In genomic region chr16:28608867-28609596, GRCh38 we compare ENCODE assay signal across 11 cellular contexts. TPM values are rescaled to one million over a fixed set of nuclear protein-coding genes. Genes with fewer than 3 reads are reported as not detected.
DNase-seq lines count a peak whose midpoint lies in the region; ATAC-seq, FAIRE-seq and TF ChIP-seq lines count a peak whose summit lies in the region.
"Not testable (repeated sequence)": the region's sequence is repeated elsewhere in the genome, so short reads cannot be mapped to it uniquely, and the experiment has no call there.
"Had no signal": no experiment of that assay in that cellular context is flagged by ENCODE, and none has a peak within 500 bp of the region (broad histone marks: within the 10 kb centered on the region; RNA-seq: fewer than 3 reads in every experiment).

No MANE protein-coding gene starts in this region.

- not testable (repeated sequence) for H3K9me2 ChIP-seq in HCT116 (ENCODE audit: insufficient read depth)

- not testable (repeated sequence) for H3K36me3 Mint-ChIP-seq in nephron (ENCODE audit: low read depth)

- DNase-seq in HCT116 (ENCODE audit: low read depth, low spot score); WERI-Rb-1; breast epithelium (ENCODE audit: low spot score in 2 of 2); fibroblast of villous mesenchyme (ENCODE audit: low read depth); HepG2 (ENCODE audit: low spot score); upper lobe of right lung: not testable (repeated sequence)

- not testable (repeated sequence) for H2AFZ ChIP-seq in HCT116 (ENCODE audit: low read depth, low read length, poor library complexity, severe bottlenecking); HepG2 (ENCODE audit: low read length)

- TF ChIP-seq RAD21 in HCT116 (IDR thresholded peaks at IDR 0.05; ENCODE audit: low read depth); HepG2 (CRISPR knock-in tag; IDR thresholded peaks at IDR 0.05): not testable (repeated sequence)

- intact Hi-C loops in HCT116 (cut with micrococcal nuclease); breast epithelium (cut with DNase I; ENCODE audit: low total_unique reads); HepG2 (cut with micrococcal nuclease; ENCODE audit: unreplicated experiment); upper lobe of right lung (cut with DNase I): not testable (repeated sequence)

- not testable (repeated sequence) for H4K20me1 ChIP-seq in HCT116 (ENCODE audit: insufficient read depth); HepG2 (ENCODE audit: insufficient read depth, low read length)

- TF ChIP-seq EP300 in HepG2 (IDR thresholded peaks at IDR 0.05; ENCODE audit: low read depth in 2 of 2, low read length in 2 of 2); HepG2 (CRISPR knock-in tag; IDR thresholded peaks at IDR 0.05; ENCODE audit: borderline replicate concordance): not testable (repeated sequence)

- H3K9ac ChIP-seq in HCT116 (ENCODE audit: low read length): peak overlapping the region; percentile 48; the same call in 1 of the 2 replicates
- peak overlapping the region; percentile 77 for H3K9ac ChIP-seq in HepG2 (ENCODE audit: insufficient read depth, low read depth, low read length)
- not testable (repeated sequence) for H3K9ac ChIP-seq in skeletal muscle satellite cell (ENCODE audit: low read depth, low read length)

- POLR2A ChIA-PET in HCT116 (lab: Charles Lee) (interaction anchor here (1.0 to 2.0 kb wide), 2 partner anchors 12 to 14 kb away, joined by 3 to 7 read pairs; partner anchors contain the start of gene SULT1A2), HepG2 (lab: Yijun Ruan, JAX) (interaction anchor here (0.7 to 3.1 kb wide), 20 partner anchors 9 to 285 kb away, joined by 3 to 175 read pairs (median 4); partner anchors contain the start of genes ATXN2L, CLN3, NUPR1 and SULT1A2)

- H3K4me3 ChIP-seq in HCT116 (replicated peaks in 1 of 2; ENCODE audit: low read depth in 1 of 2, low read length in 2 of 2) (peak overlapping the region; percentile 34 to 55), WERI-Rb-1 (ENCODE audit: low read depth, low read length) (peak overlapping the region; percentile 39), breast epithelium (peak overlapping the region; percentile 31 to 54 (median 41)), fibroblast of villous mesenchyme (ENCODE audit: low read depth, low read length) (peak overlapping the region; percentile 50), HepG2 (replicated peaks in 1 of 3; ENCODE audit: insufficient read depth in 1 of 3, low read depth in 2 of 3, low read length in 3 of 3) (peak overlapping the region; percentile 66 to 90 (median 70)), skeletal muscle satellite cell (ENCODE audit: low read length) (peak overlapping the region; percentile 56), upper lobe of right lung (peak overlapping the region; percentile 52)

- not testable (repeated sequence) for FAIRE-seq in HepG2 (lab: Jason Lieb, UNC)

- H3K4me1 ChIP-seq in HCT116 (ENCODE audit: control insufficient read depth in 1 of 2, insufficient read depth in 2 of 2, low read length in 2 of 2): peaks cover 7 to 18% of the 10 kb centered on the region in 2 experiments; a peak in 3 of 4 replicates
- not testable (repeated sequence) for H3K4me1 ChIP-seq in breast epithelium; skeletal muscle satellite cell (ENCODE audit: control insufficient read depth, insufficient read depth, low read length)
- peaks cover 39% of the 10 kb centered on the region for H3K4me1 ChIP-seq in HepG2 (ENCODE audit: insufficient read depth, low read length)
- H3K4me1 ChIP-seq in upper lobe of right lung: peaks cover 10% of the 10 kb centered on the region

- H3K9me3 Mint-ChIP-seq in nephron: not testable (repeated sequence)

- peak overlapping the region; percentile 66 for H3K4me2 ChIP-seq in HCT116 (ENCODE audit: low read length)
- H3K4me2 ChIP-seq in HepG2 (ENCODE audit: low read depth, low read length): peak overlapping the region; percentile 99
- H3K4me2 ChIP-seq in skeletal muscle satellite cell (ENCODE audit: low read length): not testable (repeated sequence)

- CTCF ChIA-PET in HCT116 (lab: Charles Lee): interaction anchor here (1.6 kb wide), 1 partner anchor 282 kb away, joined by 4 read pairs; no protein-coding TSS in a partner anchor
- CTCF ChIA-PET in HepG2 (lab: Yijun Ruan, JAX; ENCODE audit: low intra/inter-chr PET ratio, low total read pairs): not testable (repeated sequence)

- TF ChIP-seq POLR2A in HCT116 (IDR thresholded peaks at IDR 0.05; ENCODE audit: borderline replicate concordance, extremely low read depth, insufficient read depth, insufficient read length); breast epithelium (IDR thresholded peaks at IDR 0.05); HepG2 (IDR thresholded peaks at IDR 0.05; ENCODE audit: insufficient read depth in 1 of 2, low read depth in 2 of 2, low read length in 2 of 2): not testable (repeated sequence)

- H3K9me3 ChIP-seq in HCT116 (ENCODE audit: control insufficient read depth in 1 of 2, insufficient read depth in 1 of 2, low read depth in 1 of 2, low read length in 2 of 2); WERI-Rb-1 (ENCODE audit: severe bottlenecking); breast epithelium; HepG2 (ENCODE audit: low read length); skeletal muscle satellite cell (replicated peaks; ENCODE audit: low read length); upper lobe of right lung: not testable (repeated sequence)

- not testable (repeated sequence) for H3K79me2 ChIP-seq in HCT116 (ENCODE audit: insufficient read depth, low read length)
- peaks cover 12% of the 10 kb centered on the region for H3K79me2 ChIP-seq in HepG2 (ENCODE audit: insufficient read depth, low read length)

- ATAC-seq in HCT116: 0 out of 2 replicates have a peak, but pooled peaks have one; percentile 3
- peak; percentile 0; the same call in 2 of the 3 replicates for ATAC-seq in HepG2
- not testable (repeated sequence) for ATAC-seq in upper lobe of right lung

- RAD21 ChIA-PET in HCT116 (lab: Charles Lee; ENCODE audit: low non-redundant PET in 1 of 2, low total read pairs in 2 of 2, uncharacterized antibody in 2 of 2, unreplicated experiment in 2 of 2): interaction anchor here in 1 of 2 experiments (1.0 kb wide), 1 partner anchor 12 kb away, joined by 3 read pairs; the partner anchor contains the start of gene SULT1A2

- in situ Hi-C loops in HepG2 (cut with HindIII; ENCODE audit: extremely low pct_ligation_motif_present, low pct_unique_long_range_greater_than_20kb): not testable (repeated sequence)

- 48% methylated on average over 11 of the region's 11 CpGs for WGBS in HepG2 (ENCODE audit: low lambda C conversion rate)

- peak overlapping the region; percentile 70 to 79 (median 78) for H3K27ac Mint-ChIP-seq in nephron

- BruUV-seq in HCT116 (replicated peaks; lab: Mats Ljungman, UMichigan); HepG2 (replicated peaks; lab: Mats Ljungman, UMichigan): not testable (repeated sequence)

- H3K36me3 ChIP-seq in HCT116 (ENCODE audit: control insufficient read depth in 1 of 2, insufficient read depth in 2 of 2, low read length in 2 of 2); WERI-Rb-1; breast epithelium; skeletal muscle satellite cell (ENCODE audit: insufficient read depth, low read length); upper lobe of right lung: not testable (repeated sequence)
- peaks cover 0 to 17% of the 10 kb centered on the region in 2 experiments; a peak in 4 of 5 replicates for H3K36me3 ChIP-seq in HepG2 (replicated peaks in 1 of 2; ENCODE audit: control insufficient read depth in 1 of 2, insufficient read depth in 2 of 2, low read length in 2 of 2)

- H3K4me1 Mint-ChIP-seq in nephron: not testable (repeated sequence)

- not testable (repeated sequence) for TF ChIP-seq CTCF in HCT116 (IDR thresholded peaks at IDR 0.05 in 2 of 3, conservative IDR thresholded peaks at IDR 0.05 in 1 of 3; ENCODE audit: borderline replicate concordance in 1 of 3, insufficient read depth in 1 of 3, low read depth in 2 of 3, low read length in 2 of 3); WERI-Rb-1 (IDR thresholded peaks at IDR 0.05; ENCODE audit: low read depth, low read length); breast epithelium (IDR thresholded peaks at IDR 0.05); fibroblast of villous mesenchyme (IDR thresholded peaks at IDR 0.05; ENCODE audit: insufficient read depth, low read depth, low read length); HepG2 (CRISPR knock-in tag; IDR thresholded peaks at IDR 0.05); nephron (IDR thresholded peaks at IDR 0.05; ENCODE audit: unreplicated experiment in 3 of 3); upper lobe of right lung (IDR thresholded peaks at IDR 0.05)

- peak overlapping the region; percentile 65 for H3K27ac ChIP-seq in HCT116 (ENCODE audit: low read depth, low read length)
- H3K27ac ChIP-seq in WERI-Rb-1: peak overlapping the region; percentile 30; the same call in 1 of the 2 replicates
- peak overlapping the region; percentile 29 to 39 for H3K27ac ChIP-seq in breast epithelium
- H3K27ac ChIP-seq in HepG2 (ENCODE audit: extremely low read length, insufficient read depth, low read length): peak overlapping the region; percentile 75
- peak overlapping the region; percentile 82 for H3K27ac ChIP-seq in upper lobe of right lung

- not testable (repeated sequence) for H3K27me3 ChIP-seq in HCT116 (ENCODE audit: insufficient read depth, low read length); WERI-Rb-1 (ENCODE audit: insufficient read depth, low read depth, severe bottlenecking); breast epithelium; HepG2 (ENCODE audit: control insufficient read depth in 1 of 2, insufficient read depth in 2 of 2, low read length in 2 of 2); skeletal muscle satellite cell (ENCODE audit: control insufficient read depth, insufficient read depth, low read length); upper lobe of right lung

- H3K27me3 Mint-ChIP-seq in nephron (ENCODE audit: low read depth): not testable (repeated sequence)

- H3K4me3 Mint-ChIP-seq in nephron: peak overlapping the region; percentile 75 to 78 (median 77)

RNA-seq across cellular contexts. Expression of gene SULT1A1, which starts 0.8 kb away (rescaled TPM):
- 23.1 TPM for total RNA-seq in HCT116 (2021; ENCODE audit: unreplicated experiment)
- polyA plus RNA-seq in HCT116 (2012): 19.0 and 26.1 TPM in 2 replicates
- total RNA-seq in breast epithelium: 10 to 100 TPM; 25.6 to 54.1 (median 33.4) TPM
- under 0.01 and 1.6 TPM in 2 replicates for total RNA-seq in fibroblast of villous mesenchyme
- total RNA-seq in HepG2 (2016; rRNA removed; fragmentation: Illumina TruSeq; extraction: Trizol): 147 and 174 TPM in 2 replicates
- 53.8 and 58.2 TPM in 2 replicates for total RNA-seq in HepG2 (2016; cell fraction: cytosol; rRNA removed; fragmentation: Illumina TruSeq; extraction: Trizol; ENCODE audit: low read depth)
- total RNA-seq in HepG2 (2016; cell fraction: insoluble cytoplasmic fraction; rRNA removed; fragmentation: Illumina TruSeq; extraction: Trizol): 157 and 177 TPM in 2 replicates
- total RNA-seq in HepG2 (2016; cell fraction: membrane; rRNA removed; fragmentation: Illumina TruSeq; extraction: Trizol): 56.7 and 63.7 TPM in 2 replicates
- 55.4 and 59.6 TPM in 2 replicates for total RNA-seq in HepG2 (2016; cell fraction: nucleus; rRNA removed; fragmentation: Illumina TruSeq; extraction: Trizol)
- 114 and 117 TPM in 2 replicates for polyA plus RNA-seq in HepG2 (2011; rRNA removed)
- 87.7 and 112 TPM in 2 replicates for polyA plus RNA-seq in HepG2 (2011; cell fraction: cytosol; rRNA removed)
- 78.9 and 79.1 TPM in 2 replicates for polyA plus RNA-seq in HepG2 (2011; cell fraction: nucleus; rRNA removed)
- 97.2 and 132 TPM in 2 replicates for polyA plus RNA-seq in HepG2 (2012)
- polyA plus RNA-seq in HepG2 (2016; cell fraction: cytosol; fragmentation: Illumina TruSeq; extraction: Trizol; ENCODE audit: low read depth): 63.2 and 71.4 TPM in 2 replicates
- 204 and 206 TPM in 2 replicates for polyA plus RNA-seq in HepG2 (2016; cell fraction: insoluble cytoplasmic fraction; fragmentation: Illumina TruSeq; extraction: Trizol; ENCODE audit: low read depth)
- 50.8 and 59.5 TPM in 2 replicates for polyA plus RNA-seq in HepG2 (2016; cell fraction: membrane; fragmentation: Illumina TruSeq; extraction: Trizol; ENCODE audit: low read depth)
- 122 and 123 TPM in 2 replicates for polyA plus RNA-seq in HepG2 (2016; cell fraction: nucleus; fragmentation: Illumina TruSeq; extraction: Trizol; ENCODE audit: insufficient read depth, low read depth)
- 18.9 and 75.8 TPM in 2 replicates for polyA minus RNA-seq in HepG2 (2011; rRNA and poly(A)+ RNA removed; ENCODE audit: low replicate concordance)
- 33.0 and 38.4 TPM in 2 replicates for polyA minus RNA-seq in HepG2 (2011; cell fraction: cytosol; rRNA and poly(A)+ RNA removed)
- polyA minus RNA-seq in HepG2 (2011; cell fraction: nucleus; rRNA and poly(A)+ RNA removed): 20.5 and 29.8 TPM in 2 replicates
- total RNA-seq in skeletal muscle satellite cell (2012; rRNA removed): 1.1 and 2.3 TPM in 2 replicates
- total RNA-seq in upper lobe of right lung: 55.4 TPM

RNA-seq across cellular contexts. Expression of gene SULT1A2, which starts 12.2 kb away (rescaled TPM):
- 1.9 TPM for total RNA-seq in HCT116 (2021; ENCODE audit: unreplicated experiment)
- 1.2 and 1.4 TPM in 2 replicates for polyA plus RNA-seq in HCT116 (2012)
- 1 to 10 TPM in 2 of 3 donors, under 1 TPM in 1; 0.73 to 1.6 (median 1.3) TPM for total RNA-seq in breast epithelium
- total RNA-seq in fibroblast of villous mesenchyme: under 0.01 TPM in 1 of 2 replicates, not detected in the other
- 34.2 and 35.2 TPM in 2 replicates for total RNA-seq in HepG2 (2016; rRNA removed; fragmentation: Illumina TruSeq; extraction: Trizol)
- total RNA-seq in HepG2 (2016; cell fraction: cytosol; rRNA removed; fragmentation: Illumina TruSeq; extraction: Trizol; ENCODE audit: low read depth): 19.8 and 21.5 TPM in 2 replicates
- total RNA-seq in HepG2 (2016; cell fraction: insoluble cytoplasmic fraction; rRNA removed; fragmentation: Illumina TruSeq; extraction: Trizol): 36.3 and 38.2 TPM in 2 replicates
- 19.3 and 19.9 TPM in 2 replicates for total RNA-seq in HepG2 (2016; cell fraction: membrane; rRNA removed; fragmentation: Illumina TruSeq; extraction: Trizol)
- total RNA-seq in HepG2 (2016; cell fraction: nucleus; rRNA removed; fragmentation: Illumina TruSeq; extraction: Trizol): 23.5 and 24.0 TPM in 2 replicates
- polyA plus RNA-seq in HepG2 (2011; rRNA removed): 32.9 and 33.0 TPM in 2 replicates
- polyA plus RNA-seq in HepG2 (2011; cell fraction: cytosol; rRNA removed): 14.0 and 21.3 TPM in 2 replicates
- 86.1 and 93.8 TPM in 2 replicates for polyA plus RNA-seq in HepG2 (2011; cell fraction: nucleus; rRNA removed)
- 18.7 and 23.6 TPM in 2 replicates for polyA plus RNA-seq in HepG2 (2012)
- polyA plus RNA-seq in HepG2 (2016; cell fraction: cytosol; fragmentation: Illumina TruSeq; extraction: Trizol; ENCODE audit: low read depth): 18.2 and 18.9 TPM in 2 replicates
- polyA plus RNA-seq in HepG2 (2016; cell fraction: insoluble cytoplasmic fraction; fragmentation: Illumina TruSeq; extraction: Trizol; ENCODE audit: low read depth): 33.4 and 34.7 TPM in 2 replicates
- 14.3 and 21.1 TPM in 2 replicates for polyA plus RNA-seq in HepG2 (2016; cell fraction: membrane; fragmentation: Illumina TruSeq; extraction: Trizol; ENCODE audit: low read depth)
- 56.7 and 59.1 TPM in 2 replicates for polyA plus RNA-seq in HepG2 (2016; cell fraction: nucleus; fragmentation: Illumina TruSeq; extraction: Trizol; ENCODE audit: insufficient read depth, low read depth)
- polyA minus RNA-seq in HepG2 (2011; rRNA and poly(A)+ RNA removed; ENCODE audit: low replicate concordance): 2.7 and 14.8 TPM in 2 replicates
- polyA minus RNA-seq in HepG2 (2011; cell fraction: cytosol; rRNA and poly(A)+ RNA removed): 5.5 and 6.4 TPM in 2 replicates
- 14.0 and 15.7 TPM in 2 replicates for polyA minus RNA-seq in HepG2 (2011; cell fraction: nucleus; rRNA and poly(A)+ RNA removed)
- not detected in 2 replicates for total RNA-seq in skeletal muscle satellite cell (2012; rRNA removed)
- 13.0 TPM for total RNA-seq in upper lobe of right lung
- total RNA-seq: HFFc6, occipital lobe had no signal

RNA-seq across cellular contexts. Expression of gene NPIPB8, which starts 28.8 kb away (rescaled TPM):
- 0.79 TPM for total RNA-seq in HCT116 (2021; ENCODE audit: unreplicated experiment)
- 0.19 and 0.34 TPM in 2 replicates for polyA plus RNA-seq in HCT116 (2012)
- not detected for total RNA-seq in breast epithelium
- total RNA-seq in fibroblast of villous mesenchyme: 0.86 TPM in 1 of 2 replicates, not detected in the other
- 0.49 TPM in 1 of 2 replicates, not detected in the other for total RNA-seq in HepG2 (2016; rRNA removed; fragmentation: Illumina TruSeq; extraction: Trizol)
- total RNA-seq in HepG2 (2016; cell fraction: cytosol; rRNA removed; fragmentation: Illumina TruSeq; extraction: Trizol; ENCODE audit: low read depth): not detected in 2 replicates
- 0.82 TPM in 1 of 2 replicates, not detected in the other for total RNA-seq in HepG2 (2016; cell fraction: insoluble cytoplasmic fraction; rRNA removed; fragmentation: Illumina TruSeq; extraction: Trizol)
- not detected in 2 replicates for total RNA-seq in HepG2 (2016; cell fraction: membrane; rRNA removed; fragmentation: Illumina TruSeq; extraction: Trizol)
- 1.8 and 2.2 TPM in 2 replicates for total RNA-seq in HepG2 (2016; cell fraction: nucleus; rRNA removed; fragmentation: Illumina TruSeq; extraction: Trizol)
- 2.3 and 2.9 TPM in 2 replicates for polyA plus RNA-seq in HepG2 (2011; rRNA removed)
- polyA plus RNA-seq in HepG2 (2011; cell fraction: cytosol; rRNA removed): not detected in 2 replicates
- 1.3 and 2.4 TPM in 2 replicates for polyA plus RNA-seq in HepG2 (2011; cell fraction: nucleus; rRNA removed)
- 0.71 and 2.0 TPM in 2 replicates for polyA plus RNA-seq in HepG2 (2012)
- polyA plus RNA-seq in HepG2 (2016; cell fraction: cytosol; fragmentation: Illumina TruSeq; extraction: Trizol; ENCODE audit: low read depth): not detected in 2 replicates
- polyA plus RNA-seq in HepG2 (2016; cell fraction: insoluble cytoplasmic fraction; fragmentation: Illumina TruSeq; extraction: Trizol; ENCODE audit: low read depth): not detected in 2 replicates
- not detected in 2 replicates for polyA plus RNA-seq in HepG2 (2016; cell fraction: membrane; fragmentation: Illumina TruSeq; extraction: Trizol; ENCODE audit: low read depth)
- 5.4 and 6.5 TPM in 2 replicates for polyA plus RNA-seq in HepG2 (2016; cell fraction: nucleus; fragmentation: Illumina TruSeq; extraction: Trizol; ENCODE audit: insufficient read depth, low read depth)
- polyA minus RNA-seq in HepG2 (2011; rRNA and poly(A)+ RNA removed; ENCODE audit: low replicate concordance): 0.63 and 3.7 TPM in 2 replicates
- polyA minus RNA-seq in HepG2 (2011; cell fraction: cytosol; rRNA and poly(A)+ RNA removed): not detected in 2 replicates
- 3.6 and 6.1 TPM in 2 replicates for polyA minus RNA-seq in HepG2 (2011; cell fraction: nucleus; rRNA and poly(A)+ RNA removed)
- 0.25 TPM in 1 of 2 replicates, not detected in the other for total RNA-seq in skeletal muscle satellite cell (2012; rRNA removed)
- total RNA-seq in upper lobe of right lung: 2.8 TPM
- total RNA-seq: occipital lobe had no signal
- polyA plus RNA-seq: urinary bladder had no signal

RNA-seq across cellular contexts. Expression of gene SGF29, which starts 55.3 kb away (rescaled TPM):
- 19.7 TPM for total RNA-seq in HCT116 (2021; ENCODE audit: unreplicated experiment)
- 28.8 and 33.5 TPM in 2 replicates for polyA plus RNA-seq in HCT116 (2012)
- total RNA-seq in breast epithelium: 10 to 100 TPM; 28.5 to 35.8 (median 28.8) TPM
- total RNA-seq in fibroblast of villous mesenchyme: 10.0 and 11.2 TPM in 2 replicates
- total RNA-seq in HepG2 (2016; rRNA removed; fragmentation: Illumina TruSeq; extraction: Trizol): 21.2 and 29.4 TPM in 2 replicates
- total RNA-seq in HepG2 (2016; cell fraction: cytosol; rRNA removed; fragmentation: Illumina TruSeq; extraction: Trizol; ENCODE audit: low read depth): 26.2 and 36.6 TPM in 2 replicates
- total RNA-seq in HepG2 (2016; cell fraction: insoluble cytoplasmic fraction; rRNA removed; fragmentation: Illumina TruSeq; extraction: Trizol): 15.6 and 27.3 TPM in 2 replicates
- total RNA-seq in HepG2 (2016; cell fraction: membrane; rRNA removed; fragmentation: Illumina TruSeq; extraction: Trizol): 15.4 and 17.8 TPM in 2 replicates
- total RNA-seq in HepG2 (2016; cell fraction: nucleus; rRNA removed; fragmentation: Illumina TruSeq; extraction: Trizol): 19.6 and 24.7 TPM in 2 replicates
- 5.0 and 5.4 TPM in 2 replicates for polyA plus RNA-seq in HepG2 (2011; rRNA removed)
- 2.3 and 3.5 TPM in 2 replicates for polyA plus RNA-seq in HepG2 (2011; cell fraction: cytosol; rRNA removed)
- 15.5 and 19.7 TPM in 2 replicates for polyA plus RNA-seq in HepG2 (2011; cell fraction: nucleus; rRNA removed)
- 20.2 and 32.1 TPM in 2 replicates for polyA plus RNA-seq in HepG2 (2012)
- 8.6 and 9.4 TPM in 2 replicates for polyA plus RNA-seq in HepG2 (2016; cell fraction: cytosol; fragmentation: Illumina TruSeq; extraction: Trizol; ENCODE audit: low read depth)
- polyA plus RNA-seq in HepG2 (2016; cell fraction: insoluble cytoplasmic fraction; fragmentation: Illumina TruSeq; extraction: Trizol; ENCODE audit: low read depth): 14.8 and 18.5 TPM in 2 replicates
- 8.0 and 9.0 TPM in 2 replicates for polyA plus RNA-seq in HepG2 (2016; cell fraction: membrane; fragmentation: Illumina TruSeq; extraction: Trizol; ENCODE audit: low read depth)
- polyA plus RNA-seq in HepG2 (2016; cell fraction: nucleus; fragmentation: Illumina TruSeq; extraction: Trizol; ENCODE audit: insufficient read depth, low read depth): 36.0 and 46.1 TPM in 2 replicates
- 10.9 and 13.8 TPM in 2 replicates for polyA minus RNA-seq in HepG2 (2011; rRNA and poly(A)+ RNA removed; ENCODE audit: low replicate concordance)
- polyA minus RNA-seq in HepG2 (2011; cell fraction: cytosol; rRNA and poly(A)+ RNA removed): 5.9 and 8.4 TPM in 2 replicates
- 9.9 and 14.9 TPM in 2 replicates for polyA minus RNA-seq in HepG2 (2011; cell fraction: nucleus; rRNA and poly(A)+ RNA removed)
- total RNA-seq in skeletal muscle satellite cell (2012; rRNA removed): 7.2 and 7.4 TPM in 2 replicates
- 33.5 TPM for total RNA-seq in upper lobe of right lung

Comparison
In these comparisons a context has a peak if more than half of its experiments do, and no peak if none do; other contexts are left out.
1. H3K27ac ChIP-seq: peak in every context shown above with its lines; median percentile 82 in upper lobe of right lung; 75 in HepG2; 65 in HCT116; 34 in breast epithelium; 30 in WERI-Rb-1.